Comparison of ENCODE assay signal across 1 cellular context in the genomic region with DNA sequence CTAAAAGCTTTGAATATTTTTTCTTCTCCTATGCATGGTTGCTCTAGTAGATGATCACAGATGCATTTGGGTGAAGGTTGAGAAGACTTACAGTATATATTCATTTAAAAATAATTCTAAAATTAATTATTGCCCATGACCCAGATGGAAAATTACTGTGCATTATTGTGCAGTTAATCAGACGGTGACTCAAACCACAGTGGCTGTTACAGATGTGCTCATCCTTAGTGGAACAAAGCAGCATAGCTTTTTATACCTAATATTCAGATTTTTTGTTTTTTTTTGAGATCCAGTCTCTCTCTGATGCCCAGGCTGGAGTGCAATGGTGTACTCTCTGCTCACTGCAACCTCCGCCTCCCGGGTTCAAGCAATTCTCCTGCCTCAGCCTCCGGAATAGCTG.
TF ChIP-seq lines count a peak whose summit lies in the region.

No MANE protein-coding gene starts in this region.

TF ChIP-seq in IMR-90, 13 proteins besides CTCF, POLR2A, EP300 and RAD21:
- TF ChIP-seq, protein P1, sequence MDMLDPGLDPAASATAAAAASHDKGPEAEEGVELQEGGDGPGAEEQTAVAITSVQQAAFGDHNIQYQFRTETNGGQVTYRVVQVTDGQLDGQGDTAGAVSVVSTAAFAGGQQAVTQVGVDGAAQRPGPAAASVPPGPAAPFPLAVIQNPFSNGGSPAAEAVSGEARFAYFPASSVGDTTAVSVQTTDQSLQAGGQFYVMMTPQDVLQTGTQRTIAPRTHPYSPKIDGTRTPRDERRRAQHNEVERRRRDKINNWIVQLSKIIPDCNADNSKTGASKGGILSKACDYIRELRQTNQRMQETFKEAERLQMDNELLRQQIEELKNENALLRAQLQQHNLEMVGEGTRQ (IDR thresholded peaks at IDR 0.05; ENCODE audit: low read depth, low read length) = no peak
- TF ChIP-seq CEBPB (IDR thresholded peaks at IDR 0.05; ENCODE audit: low read depth, low read length) (no peak), FOS (IDR thresholded peaks at IDR 0.05; ENCODE audit: low read depth, low read length) (no peak), NFE2L2 (IDR thresholded peaks at IDR 0.05; ENCODE audit: low read depth, low read length) (no peak), MAZ (IDR thresholded peaks at IDR 0.05; ENCODE audit: borderline replicate concordance, low read depth, low read length) (no peak), RCOR1 (IDR thresholded peaks at IDR 0.05; ENCODE audit: insufficient replicate concordance, low read length) (no peak), MXI1 (IDR thresholded peaks at IDR 0.05; ENCODE audit: borderline replicate concordance, low read depth, low read length) (no peak), BHLHE40 (IDR thresholded peaks at IDR 0.05; ENCODE audit: low read depth, low read length) (no peak), CHD1 (IDR thresholded peaks at IDR 0.05; ENCODE audit: low read depth, low read length) (no peak), SMC3 (IDR thresholded peaks at IDR 0.05; ENCODE audit: low read depth, low read length) (no peak), RFX5 (IDR thresholded peaks at IDR 0.05; ENCODE audit: low read depth, low read length) (no peak), MAFK (IDR thresholded peaks at IDR 0.05; ENCODE audit: low read depth, low read length) (no peak)
- TF ChIP-seq, protein P2, sequence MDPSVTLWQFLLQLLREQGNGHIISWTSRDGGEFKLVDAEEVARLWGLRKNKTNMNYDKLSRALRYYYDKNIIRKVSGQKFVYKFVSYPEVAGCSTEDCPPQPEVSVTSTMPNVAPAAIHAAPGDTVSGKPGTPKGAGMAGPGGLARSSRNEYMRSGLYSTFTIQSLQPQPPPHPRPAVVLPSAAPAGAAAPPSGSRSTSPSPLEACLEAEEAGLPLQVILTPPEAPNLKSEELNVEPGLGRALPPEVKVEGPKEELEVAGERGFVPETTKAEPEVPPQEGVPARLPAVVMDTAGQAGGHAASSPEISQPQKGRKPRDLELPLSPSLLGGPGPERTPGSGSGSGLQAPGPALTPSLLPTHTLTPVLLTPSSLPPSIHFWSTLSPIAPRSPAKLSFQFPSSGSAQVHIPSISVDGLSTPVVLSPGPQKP (IDR thresholded peaks at IDR 0.05; ENCODE audit: borderline replicate concordance, low read depth, low read length) = no peak
